ENCODE assay signal across 20 cellular contexts in the genomic region with DNA sequence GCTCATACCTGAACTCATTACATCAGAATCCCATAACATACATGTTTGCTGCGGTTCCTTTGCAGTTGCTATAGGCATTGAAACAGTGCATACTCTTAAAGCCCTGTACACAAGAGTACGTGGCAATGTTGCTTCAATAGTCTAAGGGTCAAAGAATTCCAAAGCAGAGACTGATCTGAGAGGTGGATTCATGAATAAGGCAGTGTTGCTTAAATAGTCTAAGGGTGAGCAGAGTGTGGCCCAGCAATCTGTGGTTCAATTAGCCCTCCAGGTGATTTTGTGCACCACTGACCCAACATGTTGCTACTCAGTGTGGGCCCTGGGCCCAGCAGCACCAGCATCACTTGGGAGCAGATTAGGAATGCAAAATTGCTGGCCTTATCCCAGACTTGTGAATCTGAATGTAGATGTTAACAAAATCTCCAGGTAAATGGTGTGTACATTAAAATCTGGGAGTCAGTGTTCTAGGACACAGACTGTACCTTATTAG.
A peak's percentile ranks its signal among the peaks of the same experiment; 100 is the strongest.
DNase-seq lines count a peak whose midpoint lies in the region; ATAC-seq and TF ChIP-seq lines count a peak whose summit lies in the region.
"Had no signal": no experiment of that assay in that cellular context is flagged by ENCODE, and none has a peak within 500 bp of the region (broad histone marks: within the 10 kb centered on the region; RNA-seq: fewer than 3 reads in every experiment).

No MANE protein-coding gene starts in this region.

- no peak overlapping the region for H4K12ac ChIP-seq in trophoblast cell (ENCODE audit: low read depth, low read length)

- ATAC-seq in natural killer cell treated with Interleukin-12 subunit alpha and Interleukin-12 subunit beta and Interleukin-15 and Interleukin-18, amount 100 ng/mL, for 72 hours = peak; percentile 17 to 31
- ATAC-seq in natural killer cell (no peak), lower lobe of right lung (no peak), GM21423 (IDR thresholded peaks at IDR 0.05; ENCODE audit: unreplicated experiment) (no peak)
- ATAC-seq: CD8-positive, alpha-beta T cell; GM12878; HCT116 had no signal

- H3K27me3 ChIP-seq in trophoblast cell (ENCODE audit: insufficient read depth, low read length) (no peaks in the 10 kb centered on the region), tibial artery (no peaks in the 10 kb centered on the region), lower lobe of right lung (ENCODE audit: low read depth) (no peaks in the 10 kb centered on the region)
- H3K27me3 ChIP-seq: BLaER1 had no signal

- H3K27me3 Mint-ChIP-seq in natural killer cell treated with Interleukin-12 subunit alpha and Interleukin-12 subunit beta and Interleukin-15 and Interleukin-18, amount 100 ng/mL, for 72 hours = peaks cover 15 to 35% of the 10 kb centered on the region in 2 donors
- peaks cover 4 to 23% of the 10 kb centered on the region in 2 donors for H3K27me3 Mint-ChIP-seq in natural killer cell (ENCODE audit: low read depth in 2 of 2)
- H3K27me3 Mint-ChIP-seq: B cell had no signal

- no peak overlapping the region for H2BK5ac ChIP-seq in trophoblast cell (ENCODE audit: low read depth, low read length, poor library complexity)

- H4K8ac ChIP-seq in trophoblast cell (ENCODE audit: low read depth, low read length) = no peak overlapping the region

- TF ChIP-seq CTCF in natural killer cell (IDR thresholded peaks at IDR 0.05) = no peak
- TF ChIP-seq CTCF in tibial artery (IDR thresholded peaks at IDR 0.05) = no peak
- TF ChIP-seq CTCF in lower lobe of right lung (IDR thresholded peaks at IDR 0.05) = no peak

- no peaks in the 10 kb centered on the region for H3K9me3 Mint-ChIP-seq in natural killer cell treated with Interleukin-12 subunit alpha and Interleukin-12 subunit beta and Interleukin-15 and Interleukin-18, amount 100 ng/mL, for 72 hours
- no peaks in the 10 kb centered on the region for H3K9me3 Mint-ChIP-seq in natural killer cell
- H3K9me3 Mint-ChIP-seq: CD4-positive, CD25-positive, alpha-beta regulatory T cell; CD8-positive, alpha-beta T cell; GM23338; H9 had no signal

- H3K27ac Mint-ChIP-seq in natural killer cell treated with Interleukin-12 subunit alpha and Interleukin-12 subunit beta and Interleukin-15 and Interleukin-18, amount 100 ng/mL, for 72 hours = no peak overlapping the region
- no peak overlapping the region for H3K27ac Mint-ChIP-seq in natural killer cell
- H3K27ac Mint-ChIP-seq: B cell; CD4-positive, CD25-positive, alpha-beta regulatory T cell; CD8-positive, alpha-beta T cell; GM23338; H9 had no signal

- no peak overlapping the region for H3K4me3 Mint-ChIP-seq in natural killer cell treated with Interleukin-12 subunit alpha and Interleukin-12 subunit beta and Interleukin-15 and Interleukin-18, amount 100 ng/mL, for 72 hours
- no peak overlapping the region for H3K4me3 Mint-ChIP-seq in natural killer cell
- H3K4me3 Mint-ChIP-seq: B cell; CD4-positive, CD25-positive, alpha-beta regulatory T cell; CD8-positive, alpha-beta T cell; GM23338; H9 had no signal

- H3K4me3 ChIP-seq in trophoblast cell (ENCODE audit: low read depth, low read length) (no peak overlapping the region), tibial artery (no peak overlapping the region), lower lobe of right lung (no peak overlapping the region)
- H3K4me3 ChIP-seq: BLaER1, GM12878, GM23338 had no signal

- no peak overlapping the region for H3K9ac ChIP-seq in trophoblast cell (ENCODE audit: low read length)
- H3K9ac ChIP-seq: BLaER1 had no signal

- no peak overlapping the region for H3K27ac ChIP-seq in trophoblast cell (ENCODE audit: low read depth, low read length)
- peak overlapping the region; percentile 19 to 62 for H3K27ac ChIP-seq in tibial artery
- H3K27ac ChIP-seq in lower lobe of right lung = no peak overlapping the region
- H3K27ac ChIP-seq: 22Rv1, BLaER1, C4-2B had no signal

- no peak overlapping the region for H4K91ac ChIP-seq in trophoblast cell (ENCODE audit: low read depth, low read length)

- H3K36me3 Mint-ChIP-seq in natural killer cell treated with Interleukin-12 subunit alpha and Interleukin-12 subunit beta and Interleukin-15 and Interleukin-18, amount 100 ng/mL, for 72 hours = no peaks in the 10 kb centered on the region
- H3K36me3 Mint-ChIP-seq in natural killer cell = no peaks in the 10 kb centered on the region
- H3K36me3 Mint-ChIP-seq: CD4-positive, CD25-positive, alpha-beta regulatory T cell; CD8-positive, alpha-beta T cell had no signal

- no peak overlapping the region for H2BK12ac ChIP-seq in trophoblast cell (ENCODE audit: low read length)

- no CpG with 5 or more reads among the region's 2 CpGs for WGBS in trophoblast cell (ENCODE audit: extremely low coverage, insufficient coverage, insufficient read length)

- intact Hi-C loops in natural killer cell (cut with micrococcal nuclease) (no loop called here), tibial artery (cut with DNase I; ENCODE audit: low total_unique reads) (no loop called here), lower lobe of right lung (cut with DNase I) (no loop called here)

- H3K36me3 ChIP-seq in trophoblast cell (ENCODE audit: control insufficient read depth in 1 of 2, insufficient read depth in 2 of 2, low read length in 2 of 2) (peaks cover 8 to 11% of the 10 kb centered on the region in 2 experiments), tibial artery (peaks cover 52 to 63% (median 53%) of the 10 kb centered on the region in 3 donors), lower lobe of right lung (no peaks in the 10 kb centered on the region)

- H3K79me1 ChIP-seq in trophoblast cell (ENCODE audit: low read length) = no peaks in the 10 kb centered on the region

- H2AK5ac ChIP-seq in trophoblast cell (ENCODE audit: low read length) = no peak overlapping the region

- H3K18ac ChIP-seq in trophoblast cell (ENCODE audit: low read length) = no peak overlapping the region

- no peak overlapping the region for H3K14ac ChIP-seq in trophoblast cell (ENCODE audit: low read length)

- H3K4ac ChIP-seq in trophoblast cell (ENCODE audit: low read depth, low read length) = no peak overlapping the region

- H2BK120ac ChIP-seq in trophoblast cell (ENCODE audit: insufficient read depth, low read length, poor library complexity) = no peak overlapping the region

- no peak for DNase-seq in natural killer cell treated with Interleukin-12 subunit alpha and Interleukin-12 subunit beta and Interleukin-15 and Interleukin-18, amount 100 ng/mL, for 72 hours (ENCODE audit: low spot score)
- DNase-seq in natural killer cell (no peak), trophoblast cell (peak; percentile 97), tibial artery (no peak), lower lobe of right lung (no peak)
- DNase-seq: Caco-2; CD4-positive, CD25-positive, alpha-beta regulatory T cell; CD8-positive, alpha-beta T cell; DMS79; EL; GDM1; H9 had no signal

- no peak overlapping the region for H3K23ac ChIP-seq in trophoblast cell (ENCODE audit: low read length)

- no peaks in the 10 kb centered on the region for H3K79me2 ChIP-seq in trophoblast cell (ENCODE audit: control insufficient read depth, insufficient read depth, low read length, poor library complexity)

- peaks cover 0 to 4% of the 10 kb centered on the region in 2 experiments for H3K4me1 ChIP-seq in trophoblast cell (ENCODE audit: control insufficient read depth in 1 of 2, insufficient read depth in 2 of 2, low read length in 2 of 2)
- H3K4me1 ChIP-seq in tibial artery = peaks cover 0 to 58% (median 4%) of the 10 kb centered on the region in 4 donors
- H3K4me1 ChIP-seq in lower lobe of right lung = no peaks in the 10 kb centered on the region
- H3K4me1 ChIP-seq: BLaER1 had no signal

- no peak overlapping the region for H3K4me2 ChIP-seq in trophoblast cell (ENCODE audit: low read length)
- H3K4me2 ChIP-seq: BLaER1, GM23338 had no signal

- H3K4me1 Mint-ChIP-seq in natural killer cell treated with Interleukin-12 subunit alpha and Interleukin-12 subunit beta and Interleukin-15 and Interleukin-18, amount 100 ng/mL, for 72 hours (ENCODE audit: low read depth in 2 of 2) = no peaks in the 10 kb centered on the region
- H3K4me1 Mint-ChIP-seq in natural killer cell = no peaks in the 10 kb centered on the region
- H3K4me1 Mint-ChIP-seq: B cell; CD4-positive, CD25-positive, alpha-beta regulatory T cell; GM23338; H9 had no signal

- no peaks in the 10 kb centered on the region for H3K9me3 ChIP-seq in trophoblast cell (ENCODE audit: insufficient read depth, low read depth, low read length)
- H3K9me3 ChIP-seq in tibial artery = no peaks in the 10 kb centered on the region
- no peaks in the 10 kb centered on the region for H3K9me3 ChIP-seq in lower lobe of right lung
- H3K9me3 ChIP-seq: BLaER1, Caco-2 had no signal

- H2AFZ ChIP-seq in trophoblast cell (ENCODE audit: insufficient read depth, low read length, poor library complexity) = no peak overlapping the region
- H2AFZ ChIP-seq: GM23338 had no signal

Comparison
In these comparisons a context has a peak if more than half of its experiments do, and no peak if none do; other contexts are left out.
1. ATAC-seq: peak in natural killer cell treated with Interleukin-12 subunit alpha and Interleukin-12 subunit beta and Interleukin-15 and Interleukin-18, amount 100 ng/mL, for 72 hours (2 of 2); none in natural killer cell (0 of 3), lower lobe of right lung (0 of 2) and GM21423 (single experiment).
2. DNase-seq: peak in trophoblast cell (2 of 2); none in natural killer cell treated with Interleukin-12 subunit alpha and Interleukin-12 subunit beta and Interleukin-15 and Interleukin-18, amount 100 ng/mL, for 72 hours (single experiment), natural killer cell (single experiment), tibial artery (0 of 2) and lower lobe of right lung (single experiment).
3. H3K27ac ChIP-seq: peak in tibial artery (2 of 2); none in trophoblast cell (single experiment) and lower lobe of right lung (single experiment).